ENCODE assay signal across 17 cellular contexts in genomic region chr18:26207937-26208336, GRCh38. TPM values are rescaled to one million over a fixed set of nuclear protein-coding genes. Genes with fewer than 3 reads are reported as not detected.
A peak's percentile ranks its signal among the peaks of the same experiment; 100 is the strongest.
DNase-seq lines count a peak whose midpoint lies in the region; ATAC-seq, FAIRE-seq and TF ChIP-seq lines count a peak whose summit lies in the region.
"Had no signal": no experiment of that assay in that cellular context is flagged by ENCODE, and none has a peak within 500 bp of the region (broad histone marks: within the 10 kb centered on the region; RNA-seq: fewer than 3 reads in every experiment).

No MANE protein-coding gene starts in this region.

- no peak overlapping the region for H3K27ac ChIP-seq in K562 (ENCODE audit: extremely low read depth, low read depth, low read length)
- no peak overlapping the region for H3K27ac ChIP-seq in foreskin keratinocyte
- no peak overlapping the region for H3K27ac ChIP-seq in PC-9
- H3K27ac ChIP-seq: BLaER1 treated with 17β-estradiol and CSF1 and Interleukin-3, amounts not matched to agents 10 nM and 100 nM had no signal

- no peaks in the 10 kb centered on the region for H3F3A ChIP-seq in PC-9 (ENCODE audit: insufficient read depth, low read depth)

- H3K36me3 ChIP-seq in K562 (ENCODE audit: control insufficient read depth, insufficient read depth, low read length) (no peaks in the 10 kb centered on the region), PC-9 (ENCODE audit: low read depth) (no peaks in the 10 kb centered on the region)
- H3K36me3 ChIP-seq: BLaER1 treated with 17β-estradiol and CSF1 and Interleukin-3, amounts not matched to agents 10 nM and 100 nM; HAP-1 had no signal

- TF ChIP-seq RAD21 in K562 (CRISPR knock-in tag; conservative IDR thresholded peaks at IDR 0.05 in 1 of 2, IDR thresholded peaks at IDR 0.05 in 1 of 2): no peak

- POLR2A ChIA-PET in activated CD4-positive, alpha-beta T cell treated with anti-CD3 and anti-CD28 coated beads for 36 hours (lab: Charles Lee): interaction anchor here (0.7 kb wide), 1 partner anchor 23 kb away, joined by 4 read pairs; no protein-coding TSS in a partner anchor
- POLR2A ChIA-PET in K562 (lab: Yijun Ruan, JAX): interaction anchor here (0.9 to 1.2 kb wide), 2 partner anchors 11 kb away, joined by 3 to 4 read pairs; no protein-coding TSS in a partner anchor
- POLR2A ChIA-PET in PC-9 (lab: Charles Lee; ENCODE audit: unreplicated experiment): no interaction called here

- no peak for FAIRE-seq in K562 (lab: Jason Lieb, UNC)
- FAIRE-seq: GM12878, GM18507 had no signal

- no peak overlapping the region for H3K27ac Mint-ChIP-seq in activated CD4-positive, alpha-beta T cell treated with anti-CD3 and anti-CD28 coated beads for 36 hours
- no peak overlapping the region for H3K27ac Mint-ChIP-seq in activated CD4-positive, alpha-beta T cell treated with anti-CD3 and anti-CD28 coated beads, Interleukin-2, amount 10 ng/mL, durations not matched to agents 24 days and 14 days
- H3K27ac Mint-ChIP-seq: IgD-negative memory B cell had no signal

- BruUV-seq in K562 (replicated peaks; lab: Mats Ljungman, UMichigan) (no TSS peak), PC-9 (replicated peaks; lab: Mats Ljungman, UMichigan) (no TSS peak)

- in situ Hi-C loops in K562 (cut with MboI): no loop called here

- intact Hi-C loops in activated CD4-positive, alpha-beta T cell treated with anti-CD3 and anti-CD28 coated beads for 36 hours (cut with DNase I, micrococcal nuclease): no loop called here
- intact Hi-C loops in activated CD4-positive, alpha-beta T cell treated with anti-CD3 and anti-CD28 coated beads, Interleukin-2, amount 10 ng/mL, durations not matched to agents 24 days and 14 days (cut with micrococcal nuclease): no loop called here
- intact Hi-C loops in K562 (cut with micrococcal nuclease) (loop anchor here (2.0 kb wide), 1 partner anchor 15 kb away; no protein-coding TSS in a partner anchor), PC-9 (cut with micrococcal nuclease; ENCODE audit: unreplicated experiment) (no loop called here), Right ventricle myocardium superior (cut with DNase I) (no loop called here)

- no peak for DNase-seq in activated CD4-positive, alpha-beta T cell treated with anti-CD3 and anti-CD28 coated beads for 36 hours
- DNase-seq in activated CD4-positive, alpha-beta T cell treated with anti-CD3 and anti-CD28 coated beads, Interleukin-2, amount 10 ng/mL, durations not matched to agents 24 days and 14 days: no peak
- DNase-seq in K562 (ENCODE audit: extremely low read depth in 1 of 4, low spot score in 3 of 4): no peak
- DNase-seq in foreskin keratinocyte: peak in 1 of 2 donors; percentile 18
- DNase-seq in PC-9: no peak
- no peak for DNase-seq in Right ventricle myocardium superior
- DNase-seq: ACHN; Calu3; CD4-positive, CD25-positive, alpha-beta regulatory T cell; DMS 273 treated with DMSO at 0.1 percent for 48 hours; GOT3 had no signal

- peaks cover 12% of the 10 kb centered on the region for H3K4me1 Mint-ChIP-seq in activated CD4-positive, alpha-beta T cell treated with anti-CD3 and anti-CD28 coated beads for 36 hours
- peaks cover 4% of the 10 kb centered on the region for H3K4me1 Mint-ChIP-seq in activated CD4-positive, alpha-beta T cell treated with anti-CD3 and anti-CD28 coated beads, Interleukin-2, amount 10 ng/mL, durations not matched to agents 24 days and 14 days

- H3K9ac ChIP-seq in K562 (ENCODE audit: insufficient read depth in 1 of 2, low read depth in 2 of 2, low read length in 2 of 2): no peak overlapping the region
- H3K9ac ChIP-seq: BLaER1 treated with 17β-estradiol and CSF1 and Interleukin-3, amounts not matched to agents 10 nM and 100 nM had no signal

- TF ChIP-seq EP300 in K562 (IDR thresholded peaks at IDR 0.05; ENCODE audit: low read length): no peak

- H3K4me3 ChIP-seq in K562 (no peak overlapping the region), PC-9 (no peak overlapping the region)
- H3K4me3 ChIP-seq: BLaER1 treated with 17β-estradiol and CSF1 and Interleukin-3, amounts not matched to agents 10 nM and 100 nM; GM12878; HAP-1 had no signal

- no peak overlapping the region for H3K4me3 Mint-ChIP-seq in activated CD4-positive, alpha-beta T cell treated with anti-CD3 and anti-CD28 coated beads for 36 hours
- no peak overlapping the region for H3K4me3 Mint-ChIP-seq in activated CD4-positive, alpha-beta T cell treated with anti-CD3 and anti-CD28 coated beads, Interleukin-2, amount 10 ng/mL, durations not matched to agents 24 days and 14 days
- H3K4me3 Mint-ChIP-seq: CD4-positive, CD25-positive, alpha-beta regulatory T cell; IgD-negative memory B cell had no signal

- H3K27me3 ChIP-seq in K562 (ENCODE audit: control insufficient read depth in 2 of 2, insufficient read depth in 2 of 2, low read length in 2 of 2) (peaks cover 0 to 15% of the 10 kb centered on the region in 2 experiments; a peak in 4 of 5 replicates), foreskin keratinocyte (no peaks in the 10 kb centered on the region), PC-9 (ENCODE audit: insufficient read depth, low read depth) (no peaks in the 10 kb centered on the region)
- H3K27me3 ChIP-seq: BLaER1 treated with 17β-estradiol and CSF1 and Interleukin-3, amounts not matched to agents 10 nM and 100 nM had no signal

- H3K79me2 ChIP-seq in K562 (ENCODE audit: control insufficient read depth, insufficient read depth, low read length) (no peaks in the 10 kb centered on the region), PC-9 (ENCODE audit: low read depth) (no peaks in the 10 kb centered on the region)

- H3K9me3 ChIP-seq in K562 (replicated peaks; ENCODE audit: control insufficient read depth, insufficient read depth, low read depth, low read length): no peaks in the 10 kb centered on the region
- no peaks in the 10 kb centered on the region for H3K9me3 ChIP-seq in PC-9 (ENCODE audit: insufficient read depth, low read depth)
- H3K9me3 ChIP-seq: BLaER1 treated with 17β-estradiol and CSF1 and Interleukin-3, amounts not matched to agents 10 nM and 100 nM; HAP-1 had no signal

- no peak overlapping the region for H3K4me2 ChIP-seq in K562 (ENCODE audit: insufficient read depth, low read length)
- no peak overlapping the region for H3K4me2 ChIP-seq in PC-9

- TF ChIP-seq CTCF in K562 (IDR thresholded peaks at IDR 0.05 in 2 of 3, conservative IDR thresholded peaks at IDR 0.05 in 1 of 3; ENCODE audit: insufficient read depth in 2 of 3, low read depth in 1 of 3, low read length in 3 of 3) (no peak), foreskin keratinocyte (conservative IDR thresholded peaks at IDR 0.05) (no peak), PC-9 (conservative IDR thresholded peaks at IDR 0.05) (no peak)

- H3K4me1 ChIP-seq in K562 (replicated peaks in 1 of 2; ENCODE audit: control insufficient read depth in 2 of 2, insufficient read depth in 2 of 2, low read length in 2 of 2): no peaks in the 10 kb centered on the region
- H3K4me1 ChIP-seq in foreskin keratinocyte: no peaks in the 10 kb centered on the region
- H3K4me1 ChIP-seq in PC-9 (replicated peaks; ENCODE audit: insufficient read depth): no peaks in the 10 kb centered on the region
- H3K4me1 ChIP-seq: HAP-1 had no signal

- CTCF ChIA-PET in activated CD4-positive, alpha-beta T cell treated with anti-CD3 and anti-CD28 coated beads for 36 hours (lab: Charles Lee): interaction anchor here (0.6 kb wide), 1 partner anchor 178 kb away, joined by 3 read pairs; no protein-coding TSS in a partner anchor
- CTCF ChIA-PET in K562 (lab: Yijun Ruan, JAX; ENCODE audit: low intra/inter-chr PET ratio): no interaction called here
- CTCF ChIA-PET in PC-9 (lab: Charles Lee): no interaction called here

- WGBS in K562 (ENCODE audit: insufficient coverage, low coverage, missing lambda C conversion rate): 6% methylated on average over 3 of the region's 3 CpGs

- no peak overlapping the region for H2AFZ ChIP-seq in K562 (ENCODE audit: low read depth, low read length)
- H2AFZ ChIP-seq in PC-9: no peak overlapping the region

- H3K36me3 Mint-ChIP-seq in activated CD4-positive, alpha-beta T cell treated with anti-CD3 and anti-CD28 coated beads for 36 hours (ENCODE audit: low read depth): no peaks in the 10 kb centered on the region
- no peaks in the 10 kb centered on the region for H3K36me3 Mint-ChIP-seq in activated CD4-positive, alpha-beta T cell treated with anti-CD3 and anti-CD28 coated beads, Interleukin-2, amount 10 ng/mL, durations not matched to agents 24 days and 14 days (ENCODE audit: low read depth)
- H3K36me3 Mint-ChIP-seq: CD4-positive, CD25-positive, alpha-beta regulatory T cell had no signal

- H3K9me1 ChIP-seq in K562 (ENCODE audit: control insufficient read depth, insufficient read depth, low read length): no peaks in the 10 kb centered on the region

- H4K20me1 ChIP-seq in K562 (replicated peaks; ENCODE audit: control insufficient read depth, insufficient read depth, low read length) (no peaks in the 10 kb centered on the region), PC-9 (ENCODE audit: insufficient read depth) (no peaks in the 10 kb centered on the region)
- H4K20me1 ChIP-seq: BLaER1 treated with 17β-estradiol and CSF1 and Interleukin-3, amounts not matched to agents 10 nM and 100 nM had no signal

- peak; percentile 57 for ATAC-seq in activated CD4-positive, alpha-beta T cell treated with anti-CD3 and anti-CD28 coated beads for 36 hours
- ATAC-seq in K562: peak; percentile 36
- peak; percentile 62 for ATAC-seq in foreskin keratinocyte
- no peak for ATAC-seq in HG02623 (IDR thresholded peaks at IDR 0.05; ENCODE audit: unreplicated experiment)
- no peak for ATAC-seq in Right ventricle myocardium superior (ENCODE audit: poor library complexity)
- ATAC-seq: GM12878 had no signal

- no peaks in the 10 kb centered on the region for H3K27me3 Mint-ChIP-seq in activated CD4-positive, alpha-beta T cell treated with anti-CD3 and anti-CD28 coated beads for 36 hours
- peaks cover 3% of the 10 kb centered on the region for H3K27me3 Mint-ChIP-seq in activated CD4-positive, alpha-beta T cell treated with anti-CD3 and anti-CD28 coated beads, Interleukin-2, amount 10 ng/mL, durations not matched to agents 24 days and 14 days
- H3K27me3 Mint-ChIP-seq: IgD-negative memory B cell had no signal

- H3K9me2 ChIP-seq in PC-9 (ENCODE audit: insufficient read depth): no peaks in the 10 kb centered on the region

- no peaks in the 10 kb centered on the region for H3K9me3 Mint-ChIP-seq in activated CD4-positive, alpha-beta T cell treated with anti-CD3 and anti-CD28 coated beads for 36 hours (ENCODE audit: low read depth)
- H3K9me3 Mint-ChIP-seq in activated CD4-positive, alpha-beta T cell treated with anti-CD3 and anti-CD28 coated beads, Interleukin-2, amount 10 ng/mL, durations not matched to agents 24 days and 14 days: peaks cover 10% of the 10 kb centered on the region
- H3K9me3 Mint-ChIP-seq: CD4-positive, CD25-positive, alpha-beta regulatory T cell; IgD-negative memory B cell had no signal

- no peak for TF ChIP-seq POLR2A in K562 (conservative IDR thresholded peaks at IDR 0.05)

RNA-seq across cellular contexts. Expression of gene TAF4B, which starts 18.3 kb away (rescaled TPM):
- total RNA-seq in activated CD4-positive, alpha-beta T cell treated with anti-CD3 and anti-CD28 coated beads for 36 hours: 10 to 100 TPM; 18.7 to 24.0 TPM
- total RNA-seq in activated CD4-positive, alpha-beta T cell treated with anti-CD3 and anti-CD28 coated beads, Interleukin-2, amount 10 ng/mL, durations not matched to agents 24 days and 14 days: 17.5 and 17.8 TPM in 2 replicates
- 31.1 and 42.4 TPM in 2 replicates for total RNA-seq in K562 (2011; cell fraction: chromatin; rRNA removed; ENCODE audit: low replicate concordance)
- total RNA-seq in K562 (2011; cell fraction: nucleolus; rRNA removed): 35.7 and 38.6 TPM in 2 replicates
- total RNA-seq in K562 (2011; cell fraction: nucleoplasm; rRNA removed): 24.4 and 28.5 TPM in 2 replicates
- total RNA-seq in K562 (2014; rRNA removed) (19.9 and 21.4 TPM in 2 replicates), K562 (2014; rRNA removed; fragmentation: Illumina TruSeq; extraction: Trizol) (25.3 and 30.4 TPM in 2 replicates), K562 (2015; rRNA removed; fragmentation: Illumina TruSeq; extraction: Trizol) (17.2 and 18.0 TPM in 2 replicates), K562 (2021) (19.2 and 22.1 TPM in 2 replicates), foreskin keratinocyte (5.6 and 7.5 TPM in 2 replicates), PC-9 (2021) (2.3 and 2.8 TPM in 2 replicates), Right ventricle myocardium superior (1.5 TPM)
- polyA plus RNA-seq in K562 (2011; rRNA removed) (15.8 and 21.0 TPM in 2 replicates), K562 (2014; fragmentation: Illumina TruSeq; extraction: Trizol) (18.8 and 20.5 TPM in 2 replicates), K562 (2014; fragmentation: Nextera tagmentation; extraction: Ambion mirVana) (1 to 10 TPM; 4.5 to 5.8 TPM), K562 (2014; rRNA removed) (12.8 and 15.6 TPM in 2 replicates), foreskin keratinocyte (1.2 and 1.8 TPM in 2 replicates)
- polyA plus RNA-seq in K562 (2011; cell fraction: cytosol; rRNA removed): 8.8 and 10.3 TPM in 2 replicates
- 15.6 and 16.8 TPM in 2 replicates for polyA plus RNA-seq in K562 (2011; cell fraction: nucleus; rRNA removed)
- 7.6 and 8.9 TPM in 2 replicates for polyA plus RNA-seq in K562 (2012)
- polyA minus RNA-seq in K562 (2011; rRNA and poly(A)+ RNA removed): 36.5 and 37.0 TPM in 2 replicates
- polyA minus RNA-seq in K562 (2011; cell fraction: cytosol; rRNA and poly(A)+ RNA removed): 15.6 and 17.4 TPM in 2 replicates
- 34.3 and 49.5 TPM in 2 replicates for polyA minus RNA-seq in K562 (2011; cell fraction: nucleus; rRNA and poly(A)+ RNA removed)

Comparison
In these comparisons a context has a peak if more than half of its experiments do, and no peak if none do; other contexts are left out.
1. ATAC-seq: peak in activated CD4-positive, alpha-beta T cell treated with anti-CD3 and anti-CD28 coated beads for 36 hours (single experiment), K562 (single experiment) and foreskin keratinocyte (single experiment); none in HG02623 (single experiment) and Right ventricle myocardium superior (single experiment).